20 cellular contexts compared by ENCODE assay signal in genomic region chr13:79389031-79389430, GRCh38. TPM values are rescaled to one million over a fixed set of nuclear protein-coding genes. Genes with fewer than 3 reads are reported as not detected.
DNase-seq lines count a peak whose midpoint lies in the region; ATAC-seq, FAIRE-seq and TF ChIP-seq lines count a peak whose summit lies in the region.
"Had no signal": no experiment of that assay in that cellular context is flagged by ENCODE, and none has a peak within 500 bp of the region (broad histone marks: within the 10 kb centered on the region; RNA-seq: fewer than 3 reads in every experiment).

No MANE protein-coding gene starts in this region.

- CTCF ChIA-PET in K562 (lab: Yijun Ruan, JAX; ENCODE audit: low intra/inter-chr PET ratio), result no interaction called here
- CTCF ChIA-PET in activated CD4-positive, alpha-beta T cell treated with anti-CD3 and anti-CD28 coated beads for 36 hours (lab: Charles Lee), result no interaction called here

- H3K27ac ChIP-seq in DOHH2 (ENCODE audit: low read depth, low read length), result no peak overlapping the region
- H3K27ac ChIP-seq in K562 (ENCODE audit: extremely low read depth, low read depth, low read length), result peak overlapping the region; percentile 10; the same call in 1 of the 3 replicates
- peak overlapping the region in 2 of 8 donors; percentile 2 to 3 for H3K27ac ChIP-seq in spleen
- H3K27ac ChIP-seq: breast epithelium, colonic mucosa, PC-9 had no signal

- 89% methylated on average over 1 of the region's 1 CpG for WGBS in K562 (ENCODE audit: insufficient coverage, low coverage, missing lambda C conversion rate)
- 46 to 71% (median 51%) methylated on average over 1 of the region's 1 CpG for WGBS in spleen, 5 donors

- H3K4me1 ChIP-seq in DOHH2 (ENCODE audit: control insufficient read depth, low read length), result peaks cover 87% of the 10 kb centered on the region
- peaks cover 52% of the 10 kb centered on the region for H3K4me1 ChIP-seq in Loucy (ENCODE audit: insufficient read depth, low read length, poor library complexity, severe bottlenecking)
- H3K4me1 ChIP-seq in K562 (replicated peaks in 1 of 2; ENCODE audit: control insufficient read depth in 2 of 2, insufficient read depth in 2 of 2, low read length in 2 of 2), result peaks cover 4 to 10% of the 10 kb centered on the region in 2 experiments; a peak in 3 of 5 replicates
- H3K4me1 ChIP-seq in spleen, result peaks cover 33 to 96% (median 77%) of the 10 kb centered on the region in 6 donors
- H3K4me1 ChIP-seq: breast epithelium had no signal

- H3K36me3 Mint-ChIP-seq in activated CD4-positive, alpha-beta T cell treated with anti-CD3 and anti-CD28 coated beads for 36 hours (ENCODE audit: low read depth), result peaks cover 8% of the 10 kb centered on the region

- no peak overlapping the region for H2AFZ ChIP-seq in Loucy (ENCODE audit: low read length)
- no peak overlapping the region for H2AFZ ChIP-seq in K562 (ENCODE audit: low read depth, low read length)
- H2AFZ ChIP-seq: PC-9 had no signal

- H3K4me3 ChIP-seq in DOHH2 (ENCODE audit: low read length) (no peak overlapping the region), Loucy (ENCODE audit: low read length, poor library complexity, severe bottlenecking) (no peak overlapping the region), K562 (no peak overlapping the region), spleen (no peak overlapping the region)
- H3K4me3 ChIP-seq: breast epithelium, colonic mucosa, PC-9 had no signal

- H3K27me3 ChIP-seq in DOHH2 (ENCODE audit: control insufficient read depth, low read length) (no peaks in the 10 kb centered on the region), Loucy (ENCODE audit: insufficient read depth, low read length, poor library complexity, severe bottlenecking) (no peaks in the 10 kb centered on the region), K562 (ENCODE audit: control insufficient read depth in 2 of 2, insufficient read depth in 2 of 2, low read length in 2 of 2) (no peaks in the 10 kb centered on the region), spleen (replicated peaks in 1 of 7) (no peaks in the 10 kb centered on the region)
- H3K27me3 ChIP-seq: breast epithelium, colonic mucosa had no signal

- TF ChIP-seq POLR2A in K562 (conservative IDR thresholded peaks at IDR 0.05), result no peak
- no peak for TF ChIP-seq POLR2A in spleen (IDR thresholded peaks at IDR 0.05)

- H3K9me3 ChIP-seq in DOHH2 (ENCODE audit: control insufficient read depth, insufficient read depth, low read length) (no peaks in the 10 kb centered on the region), Loucy (ENCODE audit: insufficient read depth, low read depth, low read length) (no peaks in the 10 kb centered on the region), K562 (replicated peaks; ENCODE audit: control insufficient read depth, insufficient read depth, low read depth, low read length) (no peaks in the 10 kb centered on the region), spleen (no peaks in the 10 kb centered on the region)
- H3K9me3 ChIP-seq: breast epithelium, colonic mucosa had no signal

- H3F3A ChIP-seq in DOHH2 (ENCODE audit: control insufficient read depth, insufficient read depth), result peaks cover 9% of the 10 kb centered on the region
- peaks cover 9% of the 10 kb centered on the region; the same call in 1 of the 2 replicates for H3F3A ChIP-seq in Loucy (ENCODE audit: low read depth)

- no peak overlapping the region for H3K9ac ChIP-seq in Loucy (ENCODE audit: low read depth, low read length, poor library complexity, severe bottlenecking)
- no peak overlapping the region for H3K9ac ChIP-seq in K562 (ENCODE audit: insufficient read depth in 1 of 2, low read depth in 2 of 2, low read length in 2 of 2)

- DNase-seq in OCI-M1 (lab: John Stamatoyannopoulos, UW), result peak; percentile 58
- DNase-seq in K562 (ENCODE audit: extremely low read depth in 1 of 4, low spot score in 3 of 4), result no peak
- DNase-seq in activated CD4-positive, alpha-beta T cell treated with anti-CD3 and anti-CD28 coated beads for 36 hours, result no peak
- DNase-seq in spleen, result no peak
- DNase-seq in NCI-H2081 (lab: John Stamatoyannopoulos, UW), result no peak
- DNase-seq: activated CD4-positive, alpha-beta memory T cell treated with anti-CD3 and anti-CD28 coated beads, Interleukin-2, amount 10 ng/mL, durations not matched to agents 7 days and 5 days; activated effector memory CD4-positive, alpha-beta T cell treated with anti-CD3 and anti-CD28 coated beads, Interleukin-2, amount 50 U/mL, for 16 hours; activated T-cell treated with anti-CD3 and anti-CD28 coated beads for 4 hours; CD4-positive, CD25-positive, alpha-beta regulatory T cell; colonic mucosa; NCI-H146; NCI-H2171 treated with DMSO at 0.1 percent for 48 hours; NCI-H526 treated with DMSO at 0.1 percent for 48 hours; PC-9; posterior cingulate gyrus had no signal

- FAIRE-seq in K562 (lab: Jason Lieb, UNC), result no peak
- FAIRE-seq: keratinocyte had no signal

- H3K4me2 ChIP-seq in DOHH2 (ENCODE audit: low read length) (peak overlapping the region; percentile 12; the same call in 1 of the 2 replicates), Loucy (ENCODE audit: low read depth, low read length, poor library complexity, severe bottlenecking) (peak overlapping the region; percentile 5), K562 (ENCODE audit: insufficient read depth, low read length) (no peak overlapping the region)
- H3K4me2 ChIP-seq: PC-9 had no signal

- POLR2A ChIA-PET in K562 (lab: Yijun Ruan, JAX), result no interaction called here
- POLR2A ChIA-PET in activated CD4-positive, alpha-beta T cell treated with anti-CD3 and anti-CD28 coated beads for 36 hours (lab: Charles Lee), result interaction anchor here (0.7 kb wide), 1 partner anchor 20 kb away, joined by 3 read pairs; no protein-coding TSS in a partner anchor

- in situ Hi-C loops in K562 (cut with MboI), result no loop called here

- no peak for TF ChIP-seq CTCF in DOHH2 (IDR thresholded peaks at IDR 0.05; ENCODE audit: low read depth, low read length, poor library complexity, severe bottlenecking)
- TF ChIP-seq CTCF in Loucy (conservative IDR thresholded peaks at IDR 0.05; ENCODE audit: low read length), result no peak
- TF ChIP-seq CTCF in K562 (IDR thresholded peaks at IDR 0.05 in 2 of 3, conservative IDR thresholded peaks at IDR 0.05 in 1 of 3; ENCODE audit: insufficient read depth in 2 of 3, low read depth in 1 of 3, low read length in 3 of 3), result no peak
- no peak for TF ChIP-seq CTCF in spleen (IDR thresholded peaks at IDR 0.05 in 8 of 11, conservative IDR thresholded peaks at IDR 0.05 in 3 of 11)

- no peak for TF ChIP-seq EP300 in K562 (IDR thresholded peaks at IDR 0.05; ENCODE audit: low read length)

- no peak overlapping the region for H3K27ac Mint-ChIP-seq in activated CD4-positive, alpha-beta T cell treated with anti-CD3 and anti-CD28 coated beads for 36 hours
- H3K27ac Mint-ChIP-seq: activated CD4-positive, alpha-beta memory T cell treated with anti-CD3 and anti-CD28 coated beads, Interleukin-2, amount 10 ng/mL, durations not matched to agents 7 days and 5 days had no signal

- no peak overlapping the region for H3K4me3 Mint-ChIP-seq in activated CD4-positive, alpha-beta T cell treated with anti-CD3 and anti-CD28 coated beads for 36 hours
- H3K4me3 Mint-ChIP-seq: activated CD4-positive, alpha-beta memory T cell treated with anti-CD3 and anti-CD28 coated beads, Interleukin-2, amount 10 ng/mL, durations not matched to agents 7 days and 5 days; neural crest cell had no signal

- ATAC-seq in K562, result no peak
- ATAC-seq in activated CD4-positive, alpha-beta T cell treated with anti-CD3 and anti-CD28 coated beads for 36 hours, result no peak

- intact Hi-C loops in K562 (cut with micrococcal nuclease), result no loop called here
- intact Hi-C loops in activated CD4-positive, alpha-beta T cell treated with anti-CD3 and anti-CD28 coated beads for 36 hours (cut with DNase I, micrococcal nuclease), result no loop called here
- intact Hi-C loops in spleen (cut with DNase I; ENCODE audit: low total_unique reads), result no loop called here

- H3K9me1 ChIP-seq in K562 (ENCODE audit: control insufficient read depth, insufficient read depth, low read length), result peaks cover 3% of the 10 kb centered on the region

- no TSS peak for BruUV-seq in K562 (replicated peaks; lab: Mats Ljungman, UMichigan)

- H4K20me1 ChIP-seq in DOHH2 (ENCODE audit: control insufficient read depth, insufficient read depth, low read depth, low read length) (peaks cover 34% of the 10 kb centered on the region), Loucy (ENCODE audit: insufficient read depth, low read length, poor library complexity, severe bottlenecking) (peaks cover 93% of the 10 kb centered on the region), K562 (replicated peaks; ENCODE audit: control insufficient read depth, insufficient read depth, low read length) (no peaks in the 10 kb centered on the region; the same call in 1 of the 2 replicates)

- H3K36me3 ChIP-seq in DOHH2 (ENCODE audit: control insufficient read depth, low read length) (peaks cover 54% of the 10 kb centered on the region), Loucy (ENCODE audit: insufficient read depth, low read length) (no peaks in the 10 kb centered on the region), K562 (ENCODE audit: control insufficient read depth, insufficient read depth, low read length) (peaks cover 27% of the 10 kb centered on the region; the same call in 2 of the 3 replicates), spleen (peaks cover 0 to 3% (median 0%) of the 10 kb centered on the region in 6 donors)
- H3K36me3 ChIP-seq: breast epithelium, colonic mucosa had no signal

- H3K4me1 Mint-ChIP-seq in activated CD4-positive, alpha-beta T cell treated with anti-CD3 and anti-CD28 coated beads for 36 hours, result peaks cover 78% of the 10 kb centered on the region

- H3K9me2 ChIP-seq in DOHH2 (replicated peaks; ENCODE audit: control insufficient read depth, low read length) (no peaks in the 10 kb centered on the region), Loucy (replicated peaks; ENCODE audit: low read depth, low read length) (no peaks in the 10 kb centered on the region)

- no peak for TF ChIP-seq RAD21 in K562 (CRISPR knock-in tag; conservative IDR thresholded peaks at IDR 0.05 in 1 of 2, IDR thresholded peaks at IDR 0.05 in 1 of 2)

- H3K27me3 Mint-ChIP-seq in activated CD4-positive, alpha-beta T cell treated with anti-CD3 and anti-CD28 coated beads for 36 hours, result no peaks in the 10 kb centered on the region
- H3K27me3 Mint-ChIP-seq: activated CD4-positive, alpha-beta memory T cell treated with anti-CD3 and anti-CD28 coated beads, Interleukin-2, amount 10 ng/mL, durations not matched to agents 7 days and 5 days; CD4-positive, CD25-positive, alpha-beta regulatory T cell had no signal

- H3K79me2 ChIP-seq in DOHH2 (ENCODE audit: control insufficient read depth, low read length) (peaks cover 94% of the 10 kb centered on the region), Loucy (ENCODE audit: insufficient read depth, low read length) (peaks cover 93% of the 10 kb centered on the region), K562 (ENCODE audit: control insufficient read depth, insufficient read depth, low read length) (peaks cover 93% of the 10 kb centered on the region)

- no peaks in the 10 kb centered on the region for H3K9me3 Mint-ChIP-seq in activated CD4-positive, alpha-beta T cell treated with anti-CD3 and anti-CD28 coated beads for 36 hours (ENCODE audit: low read depth)
- H3K9me3 Mint-ChIP-seq: activated CD4-positive, alpha-beta memory T cell treated with anti-CD3 and anti-CD28 coated beads, Interleukin-2, amount 10 ng/mL, durations not matched to agents 7 days and 5 days; CD4-positive, CD25-positive, alpha-beta regulatory T cell; neural crest cell had no signal

RNA-seq across cellular contexts. Expression of gene RBM26, which starts 17.0 kb away (rescaled TPM):
- total RNA-seq in K562 (2011; cell fraction: chromatin; rRNA removed; ENCODE audit: low replicate concordance), result 33.4 and 118 TPM in 2 replicates
- 15.3 and 21.4 TPM in 2 replicates for total RNA-seq in K562 (2011; cell fraction: nucleolus; rRNA removed)
- 51.2 and 76.0 TPM in 2 replicates for total RNA-seq in K562 (2011; cell fraction: nucleoplasm; rRNA removed)
- total RNA-seq in K562 (2014; rRNA removed), result 17.3 and 18.8 TPM in 2 replicates
- total RNA-seq in K562 (2014; rRNA removed; fragmentation: Illumina TruSeq; extraction: Trizol), result 35.0 and 39.7 TPM in 2 replicates
- total RNA-seq in K562 (2015; rRNA removed; fragmentation: Illumina TruSeq; extraction: Trizol), result 37.9 and 42.2 TPM in 2 replicates
- 30.2 and 31.7 TPM in 2 replicates for total RNA-seq in K562 (2021)
- 21.6 and 26.4 TPM in 2 replicates for polyA plus RNA-seq in K562 (2011; rRNA removed)
- polyA plus RNA-seq in K562 (2011; cell fraction: cytosol; rRNA removed), result 5.0 and 8.4 TPM in 2 replicates
- polyA plus RNA-seq in K562 (2011; cell fraction: nucleus; rRNA removed), result 47.1 and 53.8 TPM in 2 replicates
- 15.4 and 18.7 TPM in 2 replicates for polyA plus RNA-seq in K562 (2012)
- polyA plus RNA-seq in K562 (2014; fragmentation: Illumina TruSeq; extraction: Trizol), result 29.4 and 42.4 TPM in 2 replicates
- 10 to 100 TPM; 10.0 to 10.1 TPM for polyA plus RNA-seq in K562 (2014; fragmentation: Nextera tagmentation; extraction: Ambion mirVana)
- 24.1 and 24.9 TPM in 2 replicates for polyA plus RNA-seq in K562 (2014; rRNA removed)
- polyA minus RNA-seq in K562 (2011; rRNA and poly(A)+ RNA removed), result 24.0 and 29.6 TPM in 2 replicates
- 8.9 and 9.5 TPM in 2 replicates for polyA minus RNA-seq in K562 (2011; cell fraction: cytosol; rRNA and poly(A)+ RNA removed)
- 34.6 and 62.4 TPM in 2 replicates for polyA minus RNA-seq in K562 (2011; cell fraction: nucleus; rRNA and poly(A)+ RNA removed)
- 10 to 100 TPM; 61.3 to 79.6 TPM for total RNA-seq in activated CD4-positive, alpha-beta T cell treated with anti-CD3 and anti-CD28 coated beads for 36 hours
- 10 to 100 TPM; 56.3 to 87.6 (median 65.0) TPM for total RNA-seq in spleen
- 10 to 100 TPM; 25.6 to 38.4 (median 30.7) TPM for polyA plus RNA-seq in spleen
